ENCODE assay signal across 15 cellular contexts in genomic region chr2:152448621-152449020, GRCh38.
DNase-seq lines count a peak whose midpoint lies in the region; ATAC-seq and TF ChIP-seq lines count a peak whose summit lies in the region.
"Had no signal": no experiment of that assay in that cellular context is flagged by ENCODE, and none has a peak within 500 bp of the region (broad histone marks: within the 10 kb centered on the region; RNA-seq: fewer than 3 reads in every experiment).

No MANE protein-coding gene starts in this region.

- H3K4me1 Mint-ChIP-seq in glutamatergic neuron (ENCODE audit: low read depth, unreplicated experiment): peaks cover 62% of the 10 kb centered on the region
- H3K4me1 Mint-ChIP-seq: CD14-positive monocyte had no signal

- H3K4me1 ChIP-seq in BLaER1 (peaks cover 66% of the 10 kb centered on the region), smooth muscle cell (ENCODE audit: low read depth) (peaks cover 61% of the 10 kb centered on the region)

- H3K4me3 Mint-ChIP-seq in glutamatergic neuron (ENCODE audit: unreplicated experiment): peak overlapping the region; percentile 16
- H3K4me3 Mint-ChIP-seq: CD14-positive monocyte had no signal

- H3K4me3 ChIP-seq in BLaER1 (no peak overlapping the region), smooth muscle cell (no peak overlapping the region)
- H3K4me3 ChIP-seq: HAP-1 had no signal

- H3K9me3 Mint-ChIP-seq in glutamatergic neuron (ENCODE audit: unreplicated experiment): peaks cover 6% of the 10 kb centered on the region

- H3K36me3 ChIP-seq in BLaER1: peaks cover 25% of the 10 kb centered on the region
- H3K36me3 ChIP-seq in smooth muscle cell (ENCODE audit: low read depth): no peaks in the 10 kb centered on the region
- H3K36me3 ChIP-seq: HAP-1 had no signal

- H2AFZ ChIP-seq in smooth muscle cell (ENCODE audit: low read depth): no peak overlapping the region

- TF ChIP-seq CTCF in glutamatergic neuron (IDR thresholded peaks at IDR 0.05; ENCODE audit: partially characterized antibody, unreplicated experiment) (no peak), smooth muscle cell (IDR thresholded peaks at IDR 0.05; ENCODE audit: borderline replicate concordance, insufficient read depth, poor library complexity, severe bottlenecking) (no peak)

- H3K9me3 ChIP-seq in BLaER1: no peaks in the 10 kb centered on the region; the same call in 1 of the 2 replicates
- no peaks in the 10 kb centered on the region for H3K9me3 ChIP-seq in smooth muscle cell (replicated peaks; ENCODE audit: low read depth)
- H3K9me3 ChIP-seq: HAP-1 had no signal

- peaks cover 12% of the 10 kb centered on the region for H3K27me3 Mint-ChIP-seq in glutamatergic neuron (ENCODE audit: unreplicated experiment)

- H3F3A ChIP-seq in smooth muscle cell (ENCODE audit: low read depth): peaks cover 40% of the 10 kb centered on the region

- ATAC-seq in HG03571 (IDR thresholded peaks at IDR 0.05; ENCODE audit: unreplicated experiment) (no peak), GM18511 (IDR thresholded peaks at IDR 0.05; ENCODE audit: unreplicated experiment) (no peak), HG02885 (IDR thresholded peaks at IDR 0.05; ENCODE audit: poor library complexity, unreplicated experiment) (no peak)

- DNase-seq in amniotic epithelial cell (ENCODE audit: low read depth): peak; percentile 30
- no peak for DNase-seq in glutamatergic neuron
- DNase-seq in smooth muscle cell (lab: John Stamatoyannopoulos, UW; ENCODE audit: unreplicated experiment): no peak
- DNase-seq in NCI-H2081 (lab: John Stamatoyannopoulos, UW): no peak
- DNase-seq: DMS 273 treated with DMSO at 0.1 percent for 48 hours, NCI-H1048, NCI-H146, NCI-H226, NCI-H526 had no signal

- H3K79me2 ChIP-seq in smooth muscle cell (ENCODE audit: low read depth): peaks cover 58% of the 10 kb centered on the region

- H3K27ac ChIP-seq in BLaER1: no peak overlapping the region
- peak overlapping the region; percentile 58 for H3K27ac ChIP-seq in smooth muscle cell (ENCODE audit: low read depth)

- H3K4me2 ChIP-seq in BLaER1 (peak overlapping the region; percentile 65), smooth muscle cell (peak overlapping the region; percentile 64)

- H3K9ac ChIP-seq in BLaER1 (no peak overlapping the region), smooth muscle cell (ENCODE audit: low read depth) (no peak overlapping the region)

- peak overlapping the region; percentile 12 for H3K27ac Mint-ChIP-seq in glutamatergic neuron (ENCODE audit: unreplicated experiment)
- H3K27ac Mint-ChIP-seq: CD14-positive monocyte had no signal

- WGBS in smooth muscle cell (ENCODE audit: low lambda C conversion rate): 9% methylated on average over 5 of the region's 5 CpGs

- no peaks in the 10 kb centered on the region for H3K36me3 Mint-ChIP-seq in glutamatergic neuron (ENCODE audit: unreplicated experiment)
- H3K36me3 Mint-ChIP-seq: CD14-positive monocyte had no signal

- H3K27me3 ChIP-seq in BLaER1 (no peaks in the 10 kb centered on the region), smooth muscle cell (ENCODE audit: low read depth) (no peaks in the 10 kb centered on the region)

- peaks cover 99% of the 10 kb centered on the region for H4K20me1 ChIP-seq in BLaER1
- peaks cover 45% of the 10 kb centered on the region for H4K20me1 ChIP-seq in smooth muscle cell (ENCODE audit: low read depth)
